In the genomic region with DNA sequence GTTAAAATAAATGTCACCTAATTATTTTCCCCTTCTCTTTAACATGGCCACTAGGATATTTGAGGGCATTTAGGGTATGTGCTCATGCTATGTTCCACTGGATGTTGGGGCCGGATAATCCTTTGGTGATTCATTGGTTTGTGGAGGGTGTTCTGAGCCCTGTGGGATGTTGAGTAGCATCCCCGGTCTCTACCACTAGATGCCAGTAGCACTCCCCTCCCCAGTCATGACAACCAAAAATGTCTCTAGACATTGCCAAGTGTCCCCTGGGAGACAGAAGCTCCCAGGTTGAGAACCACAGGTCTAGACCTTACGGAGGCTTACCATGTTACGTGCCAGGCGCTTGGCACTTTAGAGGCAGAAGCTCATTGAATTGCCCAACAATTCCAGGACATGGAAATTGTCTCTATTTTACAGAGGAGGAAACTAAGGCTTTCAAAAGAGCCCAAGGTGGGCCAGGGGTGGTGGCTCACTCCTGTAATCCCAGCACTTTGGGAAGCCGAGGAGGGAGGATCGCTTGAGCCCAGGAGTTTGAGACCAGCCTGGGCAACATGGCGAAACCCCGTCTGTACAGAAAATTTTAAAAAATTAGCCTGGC, we compare ENCODE assay signal across 2 cellular contexts.
TF ChIP-seq lines count a peak whose summit lies in the region.

No MANE protein-coding gene starts in this region.

TF ChIP-seq in Ishikawa, 13 proteins besides CTCF, POLR2A, EP300 and RAD21:
- TF ChIP-seq, protein P1, sequence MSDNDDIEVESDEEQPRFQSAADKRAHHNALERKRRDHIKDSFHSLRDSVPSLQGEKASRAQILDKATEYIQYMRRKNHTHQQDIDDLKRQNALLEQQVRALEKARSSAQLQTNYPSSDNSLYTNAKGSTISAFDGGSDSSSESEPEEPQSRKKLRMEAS (IDR thresholded peaks at IDR 0.05), result no peak
- TF ChIP-seq FOXM1 (IDR thresholded peaks at IDR 0.05; ENCODE audit: borderline replicate concordance, low read depth) (no peak), CREB1 (IDR thresholded peaks at IDR 0.05; ENCODE audit: low read depth) (no peak), TAF1 (IDR thresholded peaks at IDR 0.05; ENCODE audit: low read depth) (no peak), EGR1 (IDR thresholded peaks at IDR 0.05) (no peak), CEBPB (IDR thresholded peaks at IDR 0.05) (no peak)
- TF ChIP-seq, protein P2, sequence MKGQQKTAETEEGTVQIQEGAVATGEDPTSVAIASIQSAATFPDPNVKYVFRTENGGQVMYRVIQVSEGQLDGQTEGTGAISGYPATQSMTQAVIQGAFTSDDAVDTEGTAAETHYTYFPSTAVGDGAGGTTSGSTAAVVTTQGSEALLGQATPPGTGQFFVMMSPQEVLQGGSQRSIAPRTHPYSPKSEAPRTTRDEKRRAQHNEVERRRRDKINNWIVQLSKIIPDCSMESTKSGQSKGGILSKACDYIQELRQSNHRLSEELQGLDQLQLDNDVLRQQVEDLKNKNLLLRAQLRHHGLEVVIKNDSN (IDR thresholded peaks at IDR 0.05), result no peak
- TF ChIP-seq, protein P3, sequence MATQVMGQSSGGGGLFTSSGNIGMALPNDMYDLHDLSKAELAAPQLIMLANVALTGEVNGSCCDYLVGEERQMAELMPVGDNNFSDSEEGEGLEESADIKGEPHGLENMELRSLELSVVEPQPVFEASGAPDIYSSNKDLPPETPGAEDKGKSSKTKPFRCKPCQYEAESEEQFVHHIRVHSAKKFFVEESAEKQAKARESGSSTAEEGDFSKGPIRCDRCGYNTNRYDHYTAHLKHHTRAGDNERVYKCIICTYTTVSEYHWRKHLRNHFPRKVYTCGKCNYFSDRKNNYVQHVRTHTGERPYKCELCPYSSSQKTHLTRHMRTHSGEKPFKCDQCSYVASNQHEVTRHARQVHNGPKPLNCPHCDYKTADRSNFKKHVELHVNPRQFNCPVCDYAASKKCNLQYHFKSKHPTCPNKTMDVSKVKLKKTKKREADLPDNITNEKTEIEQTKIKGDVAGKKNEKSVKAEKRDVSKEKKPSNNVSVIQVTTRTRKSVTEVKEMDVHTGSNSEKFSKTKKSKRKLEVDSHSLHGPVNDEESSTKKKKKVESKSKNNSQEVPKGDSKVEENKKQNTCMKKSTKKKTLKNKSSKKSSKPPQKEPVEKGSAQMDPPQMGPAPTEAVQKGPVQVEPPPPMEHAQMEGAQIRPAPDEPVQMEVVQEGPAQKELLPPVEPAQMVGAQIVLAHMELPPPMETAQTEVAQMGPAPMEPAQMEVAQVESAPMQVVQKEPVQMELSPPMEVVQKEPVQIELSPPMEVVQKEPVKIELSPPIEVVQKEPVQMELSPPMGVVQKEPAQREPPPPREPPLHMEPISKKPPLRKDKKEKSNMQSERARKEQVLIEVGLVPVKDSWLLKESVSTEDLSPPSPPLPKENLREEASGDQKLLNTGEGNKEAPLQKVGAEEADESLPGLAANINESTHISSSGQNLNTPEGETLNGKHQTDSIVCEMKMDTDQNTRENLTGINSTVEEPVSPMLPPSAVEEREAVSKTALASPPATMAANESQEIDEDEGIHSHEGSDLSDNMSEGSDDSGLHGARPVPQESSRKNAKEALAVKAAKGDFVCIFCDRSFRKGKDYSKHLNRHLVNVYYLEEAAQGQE (IDR thresholded peaks at IDR 0.05; ENCODE audit: low read depth), result no peak

TF ChIP-seq in H1, 55 proteins besides CTCF, POLR2A, EP300 and RAD21:
- 0 out of 4 replicates have a peak, but pooled peaks of 1 of the 2 experiments have one; percentile 23 for TF ChIP-seq SIN3A (conservative IDR thresholded peaks at IDR 0.05 in 1 of 2, IDR thresholded peaks at IDR 0.05 in 1 of 2; ENCODE audit: low read depth in 1 of 2, low read length in 2 of 2)
- no peak for TF ChIP-seq SAP30 (IDR thresholded peaks at IDR 0.05; ENCODE audit: insufficient read depth, insufficient replicate concordance, low read length)
- TF ChIP-seq YY1 (IDR thresholded peaks at IDR 0.05; ENCODE audit: low read depth, low read length), result peak; percentile 23; the same call in 1 of the 2 replicates
- TF ChIP-seq TAF7 (optimal IDR thresholded peaks at IDR 0.05; ENCODE audit: borderline replicate concordance, low read depth, low read length), result no peak
- no peak for TF ChIP-seq CHD2 (IDR thresholded peaks at IDR 0.05; ENCODE audit: low read length)
- no peak for TF ChIP-seq SUZ12 (IDR thresholded peaks at IDR 0.05; ENCODE audit: low read length)
- peak; percentile 50; the same call in 1 of the 2 replicates for TF ChIP-seq CREB1 (IDR thresholded peaks at IDR 0.05)
- TF ChIP-seq KDM1A (IDR thresholded peaks at IDR 0.05; ENCODE audit: borderline replicate concordance, low read length), result no peak
- no peak for TF ChIP-seq RBBP5 (IDR thresholded peaks at IDR 0.05; ENCODE audit: borderline replicate concordance, low read depth, low read length)
- no peak for TF ChIP-seq KDM5A (IDR thresholded peaks at IDR 0.05; ENCODE audit: low read length)
- no peak for TF ChIP-seq CTBP2 (IDR thresholded peaks at IDR 0.05; ENCODE audit: borderline replicate concordance, insufficient read depth, insufficient read length, low read length)
